8 cellular contexts compared by ENCODE assay signal in genomic region chr17:17119533-17119932, GRCh38.
DNase-seq lines count a peak whose midpoint lies in the region; ATAC-seq, FAIRE-seq and TF ChIP-seq lines count a peak whose summit lies in the region.

No MANE protein-coding gene starts in this region.

- peaks cover 22% of the 10 kb centered on the region for H3K4me1 ChIP-seq in keratinocyte (ENCODE audit: control insufficient read depth, extremely low read depth, insufficient read depth, low read length)

- no peaks in the 10 kb centered on the region for H3K27me3 ChIP-seq in keratinocyte (ENCODE audit: control insufficient read depth, extremely low read depth, insufficient read depth, low read length)

- H3K9me1 ChIP-seq in keratinocyte (ENCODE audit: control insufficient read depth, extremely low read depth, insufficient read depth, low read length), result peaks cover 13% of the 10 kb centered on the region

- no peaks in the 10 kb centered on the region for H3K9me3 ChIP-seq in keratinocyte (ENCODE audit: control insufficient read depth, low read depth, low read length)

- peaks cover 2 to 5% of the 10 kb centered on the region in 2 experiments for H3K36me3 ChIP-seq in keratinocyte (ENCODE audit: control insufficient read depth in 2 of 2, extremely low read depth in 1 of 2, insufficient read depth in 2 of 2, low read length in 2 of 2)

- TF ChIP-seq CTCF in keratinocyte (optimal IDR thresholded peaks at IDR 0.05 in 1 of 3, IDR thresholded peaks at IDR 0.05 in 1 of 3, conservative IDR thresholded peaks at IDR 0.05 in 1 of 3; ENCODE audit: extremely low read depth in 1 of 3, insufficient read depth in 2 of 3, low read length in 3 of 3), result no peak

- no peak for ATAC-seq in HG03439 (IDR thresholded peaks at IDR 0.05; ENCODE audit: unreplicated experiment)

- H3K4me3 ChIP-seq in keratinocyte (ENCODE audit: control insufficient read depth in 2 of 3, extremely low read depth in 1 of 3, insufficient read depth in 2 of 3, low read depth in 1 of 3, low read length in 3 of 3), result no peak overlapping the region

- peak; percentile 71 for FAIRE-seq in keratinocyte (lab: Jason Lieb, UNC)

- peaks cover 92% of the 10 kb centered on the region for H3K79me2 ChIP-seq in keratinocyte (ENCODE audit: control insufficient read depth, insufficient read depth, low read length)

- peak; percentile 28 for DNase-seq in A172 (ENCODE audit: low spot score)
- peak; percentile 62 for DNase-seq in LHCN-M2 (ENCODE audit: low read depth)
- DNase-seq in activated gamma-delta T cell treated with anti-CD3 and anti-CD28 coated beads, Interleukin-2, amount 50 U/mL, for 16 hours (ENCODE audit: low read depth), result peak; percentile 43
- no peak for DNase-seq in keratinocyte (ENCODE audit: low read depth, low spot score)
- peak; percentile 66 for DNase-seq in stimulated activated CD8-positive, alpha-beta memory T cell treated with anti-CD3 and anti-CD28 coated beads, Interleukin-4, amount 100 ng/mL, for 48 hours
- no peak for DNase-seq in amniotic stem cell (lab: John Stamatoyannopoulos, UW)
- no peak for DNase-seq in SHP77 (lab: John Stamatoyannopoulos, UW)

- H3K4me2 ChIP-seq in keratinocyte (ENCODE audit: control insufficient read depth, extremely low read depth, insufficient read depth, low read depth, low read length), result peak overlapping the region; percentile 24

- H2AFZ ChIP-seq in keratinocyte (ENCODE audit: control insufficient read depth, low read length), result no peak overlapping the region

- dilution Hi-C loops in keratinocyte (cut with MboI; ENCODE audit: extremely low pct_ligation_motif_present, low sequenced_read_pairs), result no loop called here

- H3K27ac ChIP-seq in keratinocyte (ENCODE audit: control insufficient read depth, insufficient read depth, low read length), result peak overlapping the region; percentile 54

- no peak overlapping the region for H3K9ac ChIP-seq in keratinocyte (ENCODE audit: control insufficient read depth, extremely low read depth, insufficient read depth, low read length)

- peaks cover 39% of the 10 kb centered on the region for H4K20me1 ChIP-seq in keratinocyte (ENCODE audit: control insufficient read depth, extremely low read depth, insufficient read depth, low read length)

Comparison
In these comparisons a context has a peak if more than half of its experiments do, and no peak if none do; other contexts are left out.
1. DNase-seq: peak in A172 (single experiment), LHCN-M2 (single experiment), activated gamma-delta T cell treated with anti-CD3 and anti-CD28 coated beads, Interleukin-2, amount 50 U/mL, for 16 hours (single experiment) and stimulated activated CD8-positive, alpha-beta memory T cell treated with anti-CD3 and anti-CD28 coated beads, Interleukin-4, amount 100 ng/mL, for 48 hours (single experiment); none in keratinocyte (single experiment), amniotic stem cell (single experiment) and SHP77 (0 of 2).